2 cellular contexts compared by ENCODE assay signal in genomic region chr12:67740706-67741105, GRCh38.
TF ChIP-seq lines count a peak whose summit lies in the region.

No MANE protein-coding gene starts in this region.

TF ChIP-seq in GM23338, 12 proteins besides CTCF, POLR2A, EP300 and RAD21 (continued from another document):
- TF ChIP-seq ETS1 (IDR thresholded peaks at IDR 0.05) (no peak), ZNF114 (CRISPR knock-in tag; IDR thresholded peaks at IDR 0.05) (no peak), EZH2phosphoT487 (IDR thresholded peaks at IDR 0.05; ENCODE audit: unreplicated experiment) (no peak), REST (IDR thresholded peaks at IDR 0.05; ENCODE audit: unreplicated experiment) (no peak), ZNF462 (CRISPR knock-in tag; IDR thresholded peaks at IDR 0.05) (no peak), NANOG (IDR thresholded peaks at IDR 0.05; ENCODE audit: borderline replicate concordance) (no peak), STAT1 (IDR thresholded peaks at IDR 0.05; ENCODE audit: unreplicated experiment) (no peak)
TF ChIP-seq in GM23338: peak in this region for 0.

TF ChIP-seq in IMR-90, 13 proteins besides CTCF, POLR2A, EP300 and RAD21:
- no peak for TF ChIP-seq CEBPB (IDR thresholded peaks at IDR 0.05; ENCODE audit: low read depth, low read length)
